Comparison of ENCODE assay signal across 8 cellular contexts in the genomic region with DNA sequence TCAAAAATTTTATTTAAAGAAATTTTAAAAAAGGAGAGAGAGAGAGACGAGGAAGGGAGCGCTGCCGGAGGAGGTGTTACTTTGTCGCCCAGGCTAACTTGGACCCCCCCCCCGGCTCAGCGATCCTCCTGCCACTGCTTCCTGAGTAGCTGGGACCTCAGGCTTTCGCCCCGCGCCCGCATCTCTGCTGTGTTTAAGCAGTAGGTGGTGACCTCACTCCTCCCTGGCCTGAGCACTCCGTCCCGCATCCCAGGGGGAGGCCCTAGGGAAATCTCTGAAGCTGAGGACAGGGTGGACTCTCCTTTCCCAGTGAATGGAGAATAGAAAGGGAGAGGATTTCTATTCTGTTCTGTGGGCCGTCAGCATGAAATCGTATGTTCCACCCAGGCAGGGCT. TPM values are rescaled to one million over a fixed set of nuclear protein-coding genes. Genes with fewer than 3 reads are reported as not detected.
DNase-seq lines count a peak whose midpoint lies in the region; ATAC-seq, FAIRE-seq and TF ChIP-seq lines count a peak whose summit lies in the region.

No MANE protein-coding gene starts in this region.

- peak; percentile 62 for ATAC-seq in SK-N-SH treated with all-trans-retinoic acid at 6 μM for 48 hours

- H3K4me3 ChIP-seq in breast epithelium (peak overlapping the region; percentile 62 to 81 (median 74)), kidney epithelial cell (ENCODE audit: low read depth, low read length) (peak overlapping the region; percentile 95)

- no peaks in the 10 kb centered on the region for H3K4me1 ChIP-seq in breast epithelium

- peak overlapping the region; percentile 54 to 57 for H3K27ac ChIP-seq in breast epithelium

- TF ChIP-seq CTCF in breast epithelium (IDR thresholded peaks at IDR 0.05) (no peak), kidney epithelial cell (IDR thresholded peaks at IDR 0.05; ENCODE audit: insufficient read depth, low read length, poor library complexity, severe bottlenecking) (no peak)

- no peak for FAIRE-seq in H54 (lab: Jason Lieb, UNC)

- intact Hi-C loops in breast epithelium (cut with DNase I; ENCODE audit: low total_unique reads), result no loop called here

- TF ChIP-seq POLR2A in H54 (IDR thresholded peaks at IDR 0.05; ENCODE audit: low read depth, low read length) (no peak), breast epithelium (IDR thresholded peaks at IDR 0.05) (no peak)

- H3K27me3 ChIP-seq in breast epithelium, result peaks cover 0 to 3% of the 10 kb centered on the region in 2 donors
- no peaks in the 10 kb centered on the region for H3K27me3 ChIP-seq in kidney epithelial cell (ENCODE audit: control insufficient read depth, insufficient read depth, low read length)

- peak; percentile 21 for DNase-seq in Ammon's horn (ENCODE audit: low spot score)
- peak; percentile 35 for DNase-seq in H54 (ENCODE audit: insufficient read length, low spot score)
- DNase-seq in breast epithelium (ENCODE audit: low spot score in 2 of 2), result peak in 1 of 2 donors; percentile 34
- no peak for DNase-seq in kidney epithelial cell (ENCODE audit: low read depth)
- peak; percentile 2 for DNase-seq in stimulated activated CD8-positive, alpha-beta memory T cell treated with anti-CD3 and anti-CD28 coated beads, Interleukin-12 subunit alpha, Interleukin-12 subunit beta, amount 100 ng/mL, for 1 hour (ENCODE audit: low read depth)
- DNase-seq in GDM1 (lab: John Stamatoyannopoulos, UW), result no peak
- no peak for DNase-seq in KG1 (lab: John Stamatoyannopoulos, UW)

- peaks cover 4 to 12% of the 10 kb centered on the region in 2 donors for H3K9me3 ChIP-seq in breast epithelium

- no peaks in the 10 kb centered on the region for H3K36me3 ChIP-seq in breast epithelium
- peaks cover 1% of the 10 kb centered on the region for H3K36me3 ChIP-seq in kidney epithelial cell (ENCODE audit: control insufficient read depth, insufficient read depth, low read length)

TF ChIP-seq in SK-N-SH treated with all-trans-retinoic acid at 6 μM for 48 hours, 23 proteins besides CTCF, POLR2A, EP300 and RAD21:
- TF ChIP-seq ZFP30 (CRISPR knock-in tag; IDR thresholded peaks at IDR 0.05), result no peak

RNA-seq across cellular contexts. Expression of a gene that starts 0.5 kb away (rescaled TPM):
- total RNA-seq in breast epithelium (10 to 100 TPM in 1 of 3 donors, 1 to 10 TPM in 2; 6.6 to 12.4 (median 7.9) TPM), kidney epithelial cell (6.6 and 7.8 TPM in 2 replicates)

RNA-seq across cellular contexts. Expression of a gene that starts 32.4 kb away (rescaled TPM):
- total RNA-seq in breast epithelium (10 to 100 TPM in 2 of 3 donors, 1 to 10 TPM in 1; 7.0 to 34.4 (median 13.8) TPM), kidney epithelial cell (6.3 and 11.4 TPM in 2 replicates)

Comparison
In these comparisons a context has a peak if more than half of its experiments do, and no peak if none do; other contexts are left out.
1. DNase-seq: peak in Ammon's horn (single experiment), H54 (single experiment) and stimulated activated CD8-positive, alpha-beta memory T cell treated with anti-CD3 and anti-CD28 coated beads, Interleukin-12 subunit alpha, Interleukin-12 subunit beta, amount 100 ng/mL, for 1 hour (single experiment); none in kidney epithelial cell (single experiment), GDM1 (single experiment) and KG1 (single experiment).